13 cellular contexts compared by ENCODE assay signal in the genomic region with DNA sequence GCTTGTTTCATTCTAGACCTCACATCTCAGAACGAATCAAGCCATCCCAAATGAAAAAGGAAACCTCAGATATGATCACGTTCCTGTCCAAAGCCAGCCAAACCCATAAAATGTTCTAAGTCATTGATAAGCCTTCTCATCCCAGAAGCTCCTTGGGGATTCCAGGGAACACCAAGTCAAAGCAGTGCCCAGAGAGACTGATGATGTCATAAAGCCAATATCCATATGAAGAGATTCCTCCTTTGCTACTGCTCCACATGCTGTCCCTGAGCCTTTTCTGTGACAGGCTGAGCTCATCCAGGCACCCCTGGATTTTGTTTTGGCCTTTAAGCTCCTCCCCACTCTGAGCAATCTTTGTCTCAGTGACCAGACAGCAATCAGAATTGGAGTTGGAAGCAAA. TPM values are rescaled to one million over a fixed set of nuclear protein-coding genes. Genes with fewer than 3 reads are reported as not detected.
DNase-seq lines count a peak whose midpoint lies in the region; ATAC-seq, FAIRE-seq and TF ChIP-seq lines count a peak whose summit lies in the region.
"Had no signal": no experiment of that assay in that cellular context is flagged by ENCODE, and none has a peak within 500 bp of the region (broad histone marks: within the 10 kb centered on the region; RNA-seq: fewer than 3 reads in every experiment).

No MANE protein-coding gene starts in this region.

- H3K4ac ChIP-seq in IMR-90 (ENCODE audit: low read depth, low read length) = no peak overlapping the region
- H3K4ac ChIP-seq in H1 (replicated peaks; ENCODE audit: insufficient read length, low read depth, low read length) = no peak overlapping the region

- H4K8ac ChIP-seq in IMR-90 (ENCODE audit: low read depth in 2 of 2, low read length in 2 of 2) (no peak overlapping the region), H1 (ENCODE audit: extremely low read depth, insufficient read depth, low read length) (no peak overlapping the region)

- H3K4me2 ChIP-seq in IMR-90 (ENCODE audit: low read depth, low read length) = no peak overlapping the region
- H3K4me2 ChIP-seq in H1 (ENCODE audit: insufficient read depth in 1 of 2, low read depth in 2 of 2, low read length in 2 of 2) = no peak overlapping the region
- H3K4me2 ChIP-seq: BLaER1 had no signal

- POLR2A ChIA-PET in IMR-90 (lab: Charles Lee; ENCODE audit: unreplicated experiment) (no interaction called here), H1 (lab: Charles Lee; ENCODE audit: partially characterized antibody) (interaction anchor here (1.1 kb wide), 1 partner anchor 27 kb away, joined by 3 read pairs; no protein-coding TSS in a partner anchor)

- 100% methylated on average over 1 of the region's 2 CpGs; no CpG with 5 or more reads in 1 of the 2 experiments for WGBS in IMR-90 (ENCODE audit: extremely low coverage in 2 of 2, insufficient read length in 1 of 2), 2 experiments
- WGBS in H1 (ENCODE audit: extremely low coverage in 1 of 2, insufficient coverage in 1 of 2, insufficient read length in 1 of 2, insufficient replicate concordance in 2 of 2, low coverage in 1 of 2, low lambda C conversion rate in 2 of 2, missing lambda C conversion rate in 1 of 2), 2 experiments = 88% methylated on average over 2 of the region's 2 CpGs; no CpG with 5 or more reads in 1 of the 2 experiments

- dilution Hi-C loops in IMR-90 (cut with HindIII; ENCODE audit: low sequenced_read_pairs, unreplicated experiment) = no loop called here

- H3K36me3 ChIP-seq in IMR-90 (ENCODE audit: control insufficient read depth, insufficient read depth, low read length) (no peaks in the 10 kb centered on the region), H1 (ENCODE audit: control insufficient read depth in 2 of 4, insufficient read depth in 4 of 4, low read length in 3 of 4) (no peaks in the 10 kb centered on the region), vagina (no peaks in the 10 kb centered on the region), Peyer's patch (no peaks in the 10 kb centered on the region), left ventricle myocardium inferior (no peaks in the 10 kb centered on the region)
- H3K36me3 ChIP-seq: BLaER1 had no signal

- no peaks in the 10 kb centered on the region for H3K79me2 ChIP-seq in H1 (ENCODE audit: control insufficient read depth in 1 of 2, insufficient read depth in 2 of 2, low read length in 2 of 2)

- no peak overlapping the region for H3K14ac ChIP-seq in IMR-90 (replicated peaks; ENCODE audit: low read depth, low read length)
- H3K14ac ChIP-seq in H1 (ENCODE audit: insufficient read length) = no peak overlapping the region

- no peak overlapping the region for H3K27ac ChIP-seq in IMR-90 (ENCODE audit: insufficient read depth, low read length)
- H3K27ac ChIP-seq in H1 (ENCODE audit: low read depth, low read length) = no peak overlapping the region
- peak overlapping the region; percentile 9 for H3K27ac ChIP-seq in vagina
- no peak overlapping the region for H3K27ac ChIP-seq in Peyer's patch
- H3K27ac ChIP-seq in left ventricle myocardium inferior (replicated peaks) = no peak overlapping the region
- H3K27ac ChIP-seq: 22Rv1, BLaER1 had no signal

- CTCF ChIA-PET in IMR-90 (lab: Yijun Ruan, JAX) = no interaction called here
- CTCF ChIA-PET in H1 (lab: Charles Lee; ENCODE audit: partially characterized antibody) = interaction anchor here (0.7 to 0.9 kb wide), 2 partner anchors 8 to 14 kb away, joined by 3 read pairs; no protein-coding TSS in a partner anchor

- H3K4me3 ChIP-seq in IMR-90 (ENCODE audit: insufficient read depth, low read depth, low read length) (no peak overlapping the region), H1 (ENCODE audit: extremely low read depth in 1 of 4, insufficient read depth in 2 of 4, low read depth in 3 of 4, low read length in 4 of 4) (no peak overlapping the region), vagina (no peak overlapping the region), Peyer's patch (no peak overlapping the region), left ventricle myocardium inferior (no peak overlapping the region)
- H3K4me3 ChIP-seq: BLaER1 had no signal

- H3K23me2 ChIP-seq in H1 (ENCODE audit: low read depth, low read length) = no peaks in the 10 kb centered on the region

- no peak overlapping the region for H3K23ac ChIP-seq in IMR-90 (ENCODE audit: low read depth, low read length)
- H3K23ac ChIP-seq in H1 (ENCODE audit: insufficient read length) = no peak overlapping the region

- H4K5ac ChIP-seq in IMR-90 (ENCODE audit: low read depth, low read length) (no peak overlapping the region; the same call in 1 of the 2 replicates), H1 (ENCODE audit: insufficient read length, low read depth, low read length) (no peak overlapping the region)

- intact Hi-C loops in IMR-90 (cut with micrococcal nuclease) = no loop called here
- intact Hi-C loops in vagina (cut with DNase I) = no loop called here
- intact Hi-C loops in left ventricle myocardium inferior (cut with micrococcal nuclease) = no loop called here

- no peak overlapping the region for H2BK12ac ChIP-seq in H1 (ENCODE audit: low read depth, low read length)

- no TSS peak for BruUV-seq in IMR-90 (replicated peaks; lab: Mats Ljungman, UMichigan)

- in situ Hi-C loops in IMR-90 (cut with MboI; ENCODE audit: low sequenced_read_pairs) = no loop called here

- no peak overlapping the region for H2BK120ac ChIP-seq in IMR-90 (ENCODE audit: low read depth, low read length)
- no peak overlapping the region for H2BK120ac ChIP-seq in H1 (replicated peaks; ENCODE audit: low read depth, low read length)

- TF ChIP-seq EP300 in H1 (IDR thresholded peaks at IDR 0.05; ENCODE audit: borderline replicate concordance in 1 of 2, low read depth in 2 of 2, low read length in 2 of 2) = no peak

- H3K56ac ChIP-seq in IMR-90 (ENCODE audit: extremely low read depth, insufficient read depth, low read length) (no peak overlapping the region), H1 (replicated peaks; ENCODE audit: insufficient read length, low read depth, low read length) (no peak overlapping the region)

- H3K9me1 ChIP-seq in IMR-90 (ENCODE audit: insufficient read depth, low read length) = no peaks in the 10 kb centered on the region

- TF ChIP-seq CTCF in IMR-90 (conservative IDR thresholded peaks at IDR 0.05; ENCODE audit: low read depth, low read length) (no peak), H1 (IDR thresholded peaks at IDR 0.05; ENCODE audit: control extremely low read depth in 1 of 3, insufficient read depth in 1 of 3, low read depth in 1 of 3, low read length in 3 of 3) (no peak), vagina (IDR thresholded peaks at IDR 0.05) (no peak), Peyer's patch (IDR thresholded peaks at IDR 0.05) (no peak), left ventricle myocardium inferior (IDR thresholded peaks at IDR 0.05; ENCODE audit: borderline replicate concordance) (no peak)

- H2BK5ac ChIP-seq in IMR-90 (ENCODE audit: low read depth, low read length, poor library complexity, severe bottlenecking) (no peak overlapping the region), H1 (ENCODE audit: low read depth, low read length) (no peak overlapping the region)

- no peak overlapping the region for H4K91ac ChIP-seq in IMR-90 (ENCODE audit: insufficient read depth, low read depth, low read length)
- no peak overlapping the region for H4K91ac ChIP-seq in H1 (replicated peaks; ENCODE audit: insufficient read length, low read length)

- H4K20me1 ChIP-seq in IMR-90 (ENCODE audit: insufficient read depth, low read length) (no peaks in the 10 kb centered on the region), H1 (replicated peaks in 1 of 2; ENCODE audit: control insufficient read depth in 1 of 2, insufficient read depth in 2 of 2, low read length in 2 of 2) (no peaks in the 10 kb centered on the region)
- H4K20me1 ChIP-seq: BLaER1 had no signal

- H2AFZ ChIP-seq in IMR-90 (replicated peaks; ENCODE audit: low read length, poor library complexity) (peak overlapping the region; percentile 61), H1 (ENCODE audit: low read length) (0 out of 2 replicates have a peak overlapping the region, but pooled peaks have one; percentile 2)

- TF ChIP-seq POLR2A in IMR-90 (IDR thresholded peaks at IDR 0.05; ENCODE audit: low read depth, low read length) = no peak
- no peak for TF ChIP-seq POLR2A in H1 (IDR thresholded peaks at IDR 0.05; ENCODE audit: control extremely low read depth in 1 of 2, low read depth in 2 of 2, low read length in 2 of 2)
- TF ChIP-seq POLR2A in vagina (IDR thresholded peaks at IDR 0.05) = no peak
- TF ChIP-seq POLR2A in Peyer's patch (IDR thresholded peaks at IDR 0.05) = no peak

- H3K18ac ChIP-seq in IMR-90 (ENCODE audit: low read depth, low read length) (no peak overlapping the region), H1 (ENCODE audit: extremely low read depth, low read length) (no peak overlapping the region)

- H3K27me3 ChIP-seq in IMR-90 (ENCODE audit: control insufficient read depth, insufficient read depth, low read length) (peaks cover 7% of the 10 kb centered on the region), H1 (replicated peaks in 1 of 4; ENCODE audit: control insufficient read depth in 3 of 4, extremely low read depth in 1 of 4, insufficient read depth in 3 of 4, low read length in 3 of 4) (no peaks in the 10 kb centered on the region), vagina (no peaks in the 10 kb centered on the region), Peyer's patch (no peaks in the 10 kb centered on the region), left ventricle myocardium inferior (ENCODE audit: low read depth) (peaks cover 8% of the 10 kb centered on the region)
- H3K27me3 ChIP-seq: BLaER1 had no signal

- H2BK15ac ChIP-seq in IMR-90 (ENCODE audit: low read depth, low read length) (no peak overlapping the region), H1 (ENCODE audit: low read length) (no peak overlapping the region)

- peaks cover 8% of the 10 kb centered on the region for H3K4me1 ChIP-seq in IMR-90 (ENCODE audit: control insufficient read depth, insufficient read depth, low read length)
- H3K4me1 ChIP-seq in H1 (replicated peaks in 1 of 4; ENCODE audit: control insufficient read depth in 3 of 4, insufficient read depth in 4 of 4, low read length in 3 of 4) = no peaks in the 10 kb centered on the region
- H3K4me1 ChIP-seq in vagina = peaks cover 23% of the 10 kb centered on the region
- H3K4me1 ChIP-seq in Peyer's patch = no peaks in the 10 kb centered on the region
- peaks cover 4% of the 10 kb centered on the region for H3K4me1 ChIP-seq in left ventricle myocardium inferior
- H3K4me1 ChIP-seq: Caco-2 had no signal

- no peak for FAIRE-seq in H1 (lab: Jason Lieb, UNC)

- H3K9ac ChIP-seq in IMR-90 (ENCODE audit: low read depth, low read length) (no peak overlapping the region), H1 (replicated peaks in 1 of 4; ENCODE audit: extremely low read depth in 1 of 4, low read depth in 3 of 4, low read length in 3 of 4) (no peak overlapping the region)
- H3K9ac ChIP-seq: BLaER1 had no signal

- TF ChIP-seq RAD21 in IMR-90 (IDR thresholded peaks at IDR 0.05; ENCODE audit: low read length) (no peak), H1 (IDR thresholded peaks at IDR 0.05 in 1 of 2, conservative IDR thresholded peaks at IDR 0.05 in 1 of 2; ENCODE audit: low read depth in 2 of 2, low read length in 2 of 2) (no peak)

- H2AK5ac ChIP-seq in IMR-90 (ENCODE audit: low read depth, low read length) = no peak overlapping the region
- no peak overlapping the region for H2AK5ac ChIP-seq in H1 (ENCODE audit: low read depth, low read length)

- ATAC-seq in IMR-90 (ENCODE audit: low read depth) = no peak

- DNase-seq in DMS53 (lab: John Stamatoyannopoulos, UW) = peak; percentile 9
- DNase-seq in DMS53 treated with DMSO at 0.1 percent for 48 hours (lab: John Stamatoyannopoulos, UW; ENCODE audit: unreplicated experiment) = no peak
- no peak for DNase-seq in IMR-90
- no peak for DNase-seq in H1 (ENCODE audit: low read depth in 1 of 2, low spot score in 2 of 2)
- DNase-seq in vagina (ENCODE audit: extremely low spot score in 2 of 2) = no peak
- no peak for DNase-seq in Peyer's patch
- DNase-seq in left ventricle myocardium inferior = no peak
- DNase-seq: AML-193; Caco-2; CD8-positive, alpha-beta memory T cell; H7 had no signal

- H2BK20ac ChIP-seq in IMR-90 (ENCODE audit: low read depth, low read length) (no peak overlapping the region), H1 (ENCODE audit: low read length) (no peak overlapping the region)

- H3K79me1 ChIP-seq in IMR-90 (ENCODE audit: low read depth in 1 of 2, low read length in 2 of 2) = no peaks in the 10 kb centered on the region
- no peaks in the 10 kb centered on the region for H3K79me1 ChIP-seq in H1 (ENCODE audit: low read depth, low read length)

- no peak overlapping the region for H2AK9ac ChIP-seq in IMR-90 (replicated peaks; ENCODE audit: low read depth, low read length, poor library complexity)

- H3K9me3 ChIP-seq in IMR-90 (ENCODE audit: control insufficient read depth, insufficient read depth, low read length) (no peaks in the 10 kb centered on the region), H1 (ENCODE audit: insufficient read depth in 2 of 2, low read depth in 1 of 2, low read length in 1 of 2) (no peaks in the 10 kb centered on the region), vagina (no peaks in the 10 kb centered on the region), Peyer's patch (no peaks in the 10 kb centered on the region), left ventricle myocardium inferior (replicated peaks) (no peaks in the 10 kb centered on the region)
- H3K9me3 ChIP-seq: BLaER1, Caco-2 had no signal

RNA-seq across cellular contexts. Expression of a gene that starts 25.2 kb away (rescaled TPM):
- total RNA-seq in IMR-90 (2012; rRNA removed) (3.6 and 6.7 TPM in 2 replicates), vagina (5.2 TPM), Peyer's patch (1 to 10 TPM in 2 of 4 donors, under 1 TPM in 1, not detected in 1; 0.40 to 1.7 (median 1.1) TPM), left ventricle myocardium inferior (2.5 TPM)
- polyA plus RNA-seq in IMR-90 (2012; rRNA removed) (12.9 and 16.2 TPM in 2 replicates), H1 (2011; rRNA removed) (8.0 and 13.6 TPM in 2 replicates)
- polyA plus RNA-seq in IMR-90 (2012; cell fraction: cytosol; rRNA removed) = 7.5 and 19.5 TPM in 2 replicates
- polyA plus RNA-seq in IMR-90 (2012; cell fraction: nucleus; rRNA removed; ENCODE audit: low replicate concordance) = 25.1 and 51.6 TPM in 2 replicates
- 15.6 and 15.9 TPM in 2 replicates for total RNA-seq in H1 (2021; fragmentation: NEBNext Ultra II Directional; extraction: Animal tissue kit (Norgen Biotek cat#: 25700))
- 7.7 TPM for polyA plus RNA-seq in H1 (2011; cell fraction: cytosol; rRNA removed)
- 10.9 TPM for polyA plus RNA-seq in H1 (2011; cell fraction: nucleus; rRNA removed)
- 6.3 to 10.4 TPM (median 7.5 TPM) in 4 replicates for polyA plus RNA-seq in H1 (2012, experiment 1 of 2)
- polyA plus RNA-seq in H1 (2012, experiment 2 of 2) = 8.6 TPM
- 8.4 TPM for polyA plus RNA-seq in H1 (2013, experiment 1 of 2)
- polyA plus RNA-seq in H1 (2013, experiment 2 of 2) = 7.9 TPM
- polyA minus RNA-seq in H1 (2011; rRNA and poly(A)+ RNA removed) = 3.0 and 3.1 TPM in 2 replicates
- 9.0 TPM for polyA minus RNA-seq in H1 (2011; cell fraction: cytosol; rRNA and poly(A)+ RNA removed)
- polyA minus RNA-seq in H1 (2011; cell fraction: nucleus; rRNA and poly(A)+ RNA removed) = 9.1 TPM
- polyA plus RNA-seq: CD8-positive, alpha-beta memory T cell had no signal
